In genomic region chrX:47217852-47218279, GRCh38 we compare ENCODE assay signal across 8 cellular contexts. TPM values are rescaled to one million over a fixed set of nuclear protein-coding genes. Genes with fewer than 3 reads are reported as not detected.
DNase-seq lines count a peak whose midpoint lies in the region; ATAC-seq and TF ChIP-seq lines count a peak whose summit lies in the region.

No MANE protein-coding gene starts in this region.

- no peak overlapping the region for H3K4me2 ChIP-seq in neural cell (ENCODE audit: low read length)

- TF ChIP-seq CTCF in fibroblast of villous mesenchyme (IDR thresholded peaks at IDR 0.05; ENCODE audit: insufficient read depth, low read depth, low read length): no peak
- TF ChIP-seq CTCF in neural cell (IDR thresholded peaks at IDR 0.05; ENCODE audit: poor library complexity, severe bottlenecking): no peak

- H3F3A ChIP-seq in neural cell (ENCODE audit: insufficient read depth, low read length, poor library complexity, severe bottlenecking): no peaks in the 10 kb centered on the region

- H3K9ac ChIP-seq in neural cell (ENCODE audit: low read length): peak overlapping the region; percentile 89

- peak overlapping the region; percentile 92 to 93 for H3K4me3 Mint-ChIP-seq in stimulated activated naive CD8-positive, alpha-beta T cell treated with anti-CD3 and anti-CD28 coated beads, Interleukin-15, amount 100 ng/mL, for 72 hours

- no peak for TF ChIP-seq EP300 in neural cell (conservative IDR thresholded peaks at IDR 0.05; ENCODE audit: poor library complexity, severe bottlenecking)

- peaks cover 30% of the 10 kb centered on the region for H3K79me2 ChIP-seq in neural cell (replicated peaks; ENCODE audit: insufficient read depth, low read length)

- H3K4me1 Mint-ChIP-seq in stimulated activated naive CD8-positive, alpha-beta T cell treated with anti-CD3 and anti-CD28 coated beads, Interleukin-15, amount 100 ng/mL, for 72 hours: peaks cover 50% of the 10 kb centered on the region

- H3K27me3 ChIP-seq in H7 (ENCODE audit: control insufficient read depth, insufficient read depth, low read length): no peaks in the 10 kb centered on the region
- no peaks in the 10 kb centered on the region for H3K27me3 ChIP-seq in neural cell (ENCODE audit: insufficient read depth, low read depth, low read length)

- H3K4me3 ChIP-seq in H7 (ENCODE audit: insufficient read depth, low read depth, low read length): peak overlapping the region; percentile 93
- H3K4me3 ChIP-seq in fibroblast of villous mesenchyme (ENCODE audit: low read depth, low read length): peak overlapping the region; percentile 79
- peak overlapping the region; percentile 78 for H3K4me3 ChIP-seq in neural cell (ENCODE audit: low read length)

- H3K27ac Mint-ChIP-seq in stimulated activated naive CD8-positive, alpha-beta T cell treated with anti-CD3 and anti-CD28 coated beads, Interleukin-15, amount 100 ng/mL, for 72 hours: peak overlapping the region; percentile 99 to 100

- H3K36me3 ChIP-seq in H7 (replicated peaks; ENCODE audit: control insufficient read depth, insufficient read depth, low read length) (peaks cover 30% of the 10 kb centered on the region), neural cell (ENCODE audit: insufficient read depth, low read length) (no peaks in the 10 kb centered on the region)

- no peak for TF ChIP-seq RAD21 in neural cell (conservative IDR thresholded peaks at IDR 0.05)

- no peaks in the 10 kb centered on the region for H3K9me3 Mint-ChIP-seq in stimulated activated naive CD8-positive, alpha-beta T cell treated with anti-CD3 and anti-CD28 coated beads, Interleukin-15, amount 100 ng/mL, for 72 hours

- H3K9me3 ChIP-seq in neural cell (ENCODE audit: low read length): no peaks in the 10 kb centered on the region

- DNase-seq in EL (peak; percentile 97), H7 (peak; percentile 96), M059J (ENCODE audit: low read depth) (peak; percentile 98), SHP77 treated with DMSO at 0.1 percent for 48 hours (lab: John Stamatoyannopoulos, UW) (peak; percentile 87), activated gamma-delta T cell treated with Interleukin-2 at 50 U/mL for 16 hours (peak; percentile 98), fibroblast of villous mesenchyme (ENCODE audit: low read depth) (peak; percentile 99)
- peak; percentile 91 to 97 for DNase-seq in stimulated activated naive CD8-positive, alpha-beta T cell treated with anti-CD3 and anti-CD28 coated beads, Interleukin-15, amount 100 ng/mL, for 72 hours

- H3K27ac ChIP-seq in neural cell (ENCODE audit: low read length): peak overlapping the region; percentile 93

- H2AFZ ChIP-seq in neural cell (ENCODE audit: low read depth, low read length): no peak overlapping the region

- no peaks in the 10 kb centered on the region for H3K27me3 Mint-ChIP-seq in stimulated activated naive CD8-positive, alpha-beta T cell treated with anti-CD3 and anti-CD28 coated beads, Interleukin-15, amount 100 ng/mL, for 72 hours

- peak; percentile 90 for ATAC-seq in stimulated activated naive CD8-positive, alpha-beta T cell treated with anti-CD3 and anti-CD28 coated beads, Interleukin-15, amount 100 ng/mL, for 72 hours

- no peaks in the 10 kb centered on the region for H4K20me1 ChIP-seq in neural cell (ENCODE audit: insufficient read depth)

- no peaks in the 10 kb centered on the region for H3K9me2 ChIP-seq in neural cell (ENCODE audit: insufficient read depth, low read length)

TF ChIP-seq in neural cell, 6 proteins besides CTCF, POLR2A, EP300 and RAD21:
- no peak for TF ChIP-seq TAF1 (IDR thresholded peaks at IDR 0.05; ENCODE audit: low read depth)
- TF ChIP-seq SMC3 (conservative IDR thresholded peaks at IDR 0.05; ENCODE audit: poor library complexity): no peak
- TF ChIP-seq REST (IDR thresholded peaks at IDR 0.05; ENCODE audit: borderline replicate concordance): no peak
- TF ChIP-seq MXI1 (conservative IDR thresholded peaks at IDR 0.05; ENCODE audit: poor library complexity, severe bottlenecking): no peak
- no peak for TF ChIP-seq EZH2 (IDR thresholded peaks at IDR 0.05; ENCODE audit: borderline replicate concordance, insufficient read depth, low read length, poor library complexity, severe bottlenecking)
- peak; percentile 74 for TF ChIP-seq POLR2AphosphoS5 (IDR thresholded peaks at IDR 0.05)

RNA-seq across cellular contexts. Expression of gene CDK16, which starts 0.6 kb away (rescaled TPM):
- total RNA-seq in H7 (2014; rRNA removed; shearing (Covaris generic)): 227 and 270 TPM in 2 replicates
- total RNA-seq in M059J (2014; rRNA removed; shearing (Covaris generic)): 156 and 209 TPM in 2 replicates
- 81.6 and 95.0 TPM in 2 replicates for total RNA-seq in fibroblast of villous mesenchyme
- polyA plus RNA-seq in neural cell: 97.8 and 99.0 TPM in 2 replicates
- polyA minus RNA-seq in neural cell: 151 and 160 TPM in 2 replicates

RNA-seq across cellular contexts. Expression of gene USP11, which starts 14.9 kb away (rescaled TPM):
- 97.8 and 105 TPM in 2 replicates for total RNA-seq in H7 (2014; rRNA removed; shearing (Covaris generic))
- total RNA-seq in M059J (2014; rRNA removed; shearing (Covaris generic)): 39.2 and 55.6 TPM in 2 replicates
- 47.0 and 48.4 TPM in 2 replicates for total RNA-seq in fibroblast of villous mesenchyme
- 184 and 215 TPM in 2 replicates for polyA plus RNA-seq in neural cell
- polyA minus RNA-seq in neural cell: 272 and 301 TPM in 2 replicates

RNA-seq across cellular contexts. Expression of gene UBA1, which starts 24.2 kb away (rescaled TPM):
- 427 and 477 TPM in 2 replicates for total RNA-seq in H7 (2014; rRNA removed; shearing (Covaris generic))
- 155 and 247 TPM in 2 replicates for total RNA-seq in M059J (2014; rRNA removed; shearing (Covaris generic))
- 189 and 212 TPM in 2 replicates for total RNA-seq in fibroblast of villous mesenchyme
- 132 and 150 TPM in 2 replicates for polyA plus RNA-seq in neural cell
- polyA minus RNA-seq in neural cell: 191 and 195 TPM in 2 replicates

Comparison
In these comparisons a context has a peak if more than half of its experiments do, and no peak if none do; other contexts are left out.
1. Peak in every context shown above with its lines: DNase-seq, ATAC-seq, H3K4me3 ChIP-seq and H3K27ac ChIP-seq.